In genomic region chr17:68019675-68020450, GRCh38 we compare ENCODE assay signal across 8 cellular contexts. TPM values are rescaled to one million over a fixed set of nuclear protein-coding genes. Genes with fewer than 3 reads are reported as not detected.
A peak's percentile ranks its signal among the peaks of the same experiment; 100 is the strongest.
DNase-seq lines count a peak whose midpoint lies in the region; ATAC-seq, FAIRE-seq and TF ChIP-seq lines count a peak whose summit lies in the region.

No MANE protein-coding gene starts in this region.

- no peaks in the 10 kb centered on the region for H3K36me3 Mint-ChIP-seq in T-helper 1 cell treated with Interleukin-12 subunit alpha and Interleukin-12 subunit beta and Interleukin-4 antibody, amounts not matched to agents 30 μg/mL and 1 μg/mL, for 36 hours (ENCODE audit: low read depth)

- H3K27ac ChIP-seq in right atrium auricular region (peak overlapping the region; percentile 85 to 87), psoas muscle (peak overlapping the region; percentile 84)

- intact Hi-C loops in psoas muscle (cut with DNase I), result loop anchor here in 1 of 2 donors (1.0 kb wide), 1 partner anchor 27 kb away; no protein-coding TSS in a partner anchor

- H3K36me3 ChIP-seq in right atrium auricular region (no peaks in the 10 kb centered on the region), psoas muscle (ENCODE audit: insufficient read depth in 1 of 2, low read depth in 1 of 2) (no peaks in the 10 kb centered on the region)

- no peaks in the 10 kb centered on the region for H3K9me3 ChIP-seq in right atrium auricular region
- H3K9me3 ChIP-seq in psoas muscle, result no peaks in the 10 kb centered on the region

- DNase-seq in NCI-H1694 (lab: John Stamatoyannopoulos, UW), result peak; percentile 97
- DNase-seq in anterior cingulate cortex (lab: John Stamatoyannopoulos, UW), result peak; percentile 71 to 99 (median 93)
- DNase-seq in right atrium auricular region (ENCODE audit: low spot score), result peak; percentile 99
- peak; percentile 94 to 97 for DNase-seq in psoas muscle
- peak; percentile 99 for DNase-seq in urothelium cell line (ENCODE audit: low spot score)

- peak overlapping the region; percentile 47 to 58 for H3K4me3 ChIP-seq in right atrium auricular region
- H3K4me3 ChIP-seq in psoas muscle, result peak overlapping the region; percentile 83

- peaks cover 0 to 5% of the 10 kb centered on the region in 2 donors for H3K4me1 ChIP-seq in right atrium auricular region
- peaks cover 6% of the 10 kb centered on the region for H3K4me1 ChIP-seq in psoas muscle

- H3K27me3 ChIP-seq in right atrium auricular region (no peaks in the 10 kb centered on the region), psoas muscle (ENCODE audit: insufficient read depth in 3 of 3, low read length in 2 of 3) (no peaks in the 10 kb centered on the region)

- H3K4me3 Mint-ChIP-seq in T-helper 1 cell treated with Interleukin-12 subunit alpha and Interleukin-12 subunit beta and Interleukin-4 antibody, amounts not matched to agents 30 μg/mL and 1 μg/mL, for 36 hours, result peak overlapping the region; percentile 90

- TF ChIP-seq CTCF in right atrium auricular region (IDR thresholded peaks at IDR 0.05) (peak in 1 of 2 donors; percentile 56), psoas muscle (IDR thresholded peaks at IDR 0.05) (peak; percentile 51)

- H3K4me1 Mint-ChIP-seq in T-helper 1 cell treated with Interleukin-12 subunit alpha and Interleukin-12 subunit beta and Interleukin-4 antibody, amounts not matched to agents 30 μg/mL and 1 μg/mL, for 36 hours (ENCODE audit: low read depth), result peaks cover 9% of the 10 kb centered on the region

- H3K27ac Mint-ChIP-seq in T-helper 1 cell treated with Interleukin-12 subunit alpha and Interleukin-12 subunit beta and Interleukin-4 antibody, amounts not matched to agents 30 μg/mL and 1 μg/mL, for 36 hours, result peak overlapping the region; percentile 86

- no peaks in the 10 kb centered on the region for H3K9me3 Mint-ChIP-seq in T-helper 1 cell treated with Interleukin-12 subunit alpha and Interleukin-12 subunit beta and Interleukin-4 antibody, amounts not matched to agents 30 μg/mL and 1 μg/mL, for 36 hours

- 0 to 1% (median 1%) methylated on average over 54 of the region's 54 CpGs for WGBS in psoas muscle, 3 donors

- ATAC-seq in GM18499 (IDR thresholded peaks at IDR 0.05; ENCODE audit: insufficient read depth, unreplicated experiment) (peak; percentile 85), HG02938 (IDR thresholded peaks at IDR 0.05; ENCODE audit: unreplicated experiment) (peak; percentile 84), psoas muscle (peak; percentile 98 to 99 (median 98))

- peak; percentile 77 for FAIRE-seq in urothelium cell line (lab: Jason Lieb, UNC)

- H3K27me3 Mint-ChIP-seq in T-helper 1 cell treated with Interleukin-12 subunit alpha and Interleukin-12 subunit beta and Interleukin-4 antibody, amounts not matched to agents 30 μg/mL and 1 μg/mL, for 36 hours (ENCODE audit: low read depth), result peaks cover 3% of the 10 kb centered on the region

RNA-seq across cellular contexts. Expression of gene KPNA2, which starts 15.7 kb away (rescaled TPM):
- total RNA-seq in right atrium auricular region, result 10 to 100 TPM; 17.9 to 19.2 TPM
- 10 to 100 TPM; 11.4 to 25.2 (median 18.5) TPM for total RNA-seq in psoas muscle
- polyA plus RNA-seq in psoas muscle, result 10 to 100 TPM; 16.1 to 38.4 (median 29.7) TPM

RNA-seq across cellular contexts. Expression of gene C17orf58, which starts 23.6 kb away (rescaled TPM):
- total RNA-seq in right atrium auricular region (10 to 100 TPM in 1 of 2 donors, 1 to 10 TPM in 1; 6.9 to 10.1 TPM), psoas muscle (1 to 10 TPM; 3.1 to 5.5 (median 4.8) TPM)
- polyA plus RNA-seq in psoas muscle, result 10 to 100 TPM in 1 of 3 donors, 1 to 10 TPM in 2; 5.3 to 15.0 (median 6.6) TPM

Comparison
In these comparisons a context has a peak if more than half of its experiments do, and no peak if none do; other contexts are left out.
1. Peak in every context shown above with its lines: DNase-seq, ATAC-seq, H3K4me3 ChIP-seq and H3K27ac ChIP-seq.